In the genomic region with DNA sequence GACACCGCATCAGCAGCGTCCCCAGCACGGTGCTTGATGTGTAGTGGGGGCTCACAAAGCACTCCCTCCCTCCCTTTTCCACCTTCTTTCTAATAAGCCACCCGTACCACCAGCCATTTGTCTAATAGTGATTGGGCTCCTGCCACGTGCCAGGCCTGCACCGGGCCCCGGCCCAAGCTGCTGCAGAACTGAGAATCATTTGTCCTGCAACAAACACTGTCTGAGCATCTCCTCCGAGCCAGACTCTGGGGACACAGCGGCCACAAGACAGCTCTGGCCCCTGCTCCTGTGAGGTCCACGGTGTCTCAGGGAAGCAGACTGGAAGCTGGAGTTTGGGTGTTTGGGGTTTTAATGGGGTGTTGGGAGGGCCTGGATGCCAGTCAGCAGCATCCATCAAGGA, we compare ENCODE assay signal across 18 cellular contexts. TPM values are rescaled to one million over a fixed set of nuclear protein-coding genes. Genes with fewer than 3 reads are reported as not detected.
A peak's percentile ranks its signal among the peaks of the same experiment; 100 is the strongest.
DNase-seq lines count a peak whose midpoint lies in the region; ATAC-seq lines count a peak whose summit lies in the region.
"Had no signal": no experiment of that assay in that cellular context is flagged by ENCODE, and none has a peak within 500 bp of the region (broad histone marks: within the 10 kb centered on the region; RNA-seq: fewer than 3 reads in every experiment).

No MANE protein-coding gene starts in this region.

- CTCF ChIA-PET in CD8-positive, alpha-beta memory T cell (lab: Charles Lee) = no interaction called here

- POLR2A ChIA-PET in CD8-positive, alpha-beta memory T cell (lab: Charles Lee) = no interaction called here

- H3K4me3 Mint-ChIP-seq in CD8-positive, alpha-beta memory T cell = no peak overlapping the region
- H3K4me3 Mint-ChIP-seq: CD8-positive, alpha-beta T cell; HFFc6 had no signal

- ATAC-seq in GM18873 (IDR thresholded peaks at IDR 0.05; ENCODE audit: low FRiP score, unreplicated experiment) (no peak), GM19395 (IDR thresholded peaks at IDR 0.05; ENCODE audit: unreplicated experiment) (no peak)
- ATAC-seq: A549; CD8-positive, alpha-beta T cell had no signal

- no peak overlapping the region for H3K4me3 ChIP-seq in CD8-positive, alpha-beta memory T cell (ENCODE audit: low read length)
- H3K4me3 ChIP-seq: A549, BLaER1 had no signal

- H3K4me1 Mint-ChIP-seq in CD8-positive, alpha-beta memory T cell = peaks cover 0 to 7% (median 4%) of the 10 kb centered on the region in 3 donors

- no peak overlapping the region for H3K27ac ChIP-seq in CD8-positive, alpha-beta memory T cell (ENCODE audit: low read depth, low read length)
- H3K27ac ChIP-seq: A549, BLaER1, KMS-11 had no signal

- no peaks in the 10 kb centered on the region for H3K9me3 ChIP-seq in CD8-positive, alpha-beta memory T cell (ENCODE audit: low read length)
- H3K9me3 ChIP-seq: A549, BLaER1 had no signal

- intact Hi-C loops in head of caudate nucleus (cut with DNase I) = no loop called here

- DNase-seq in anterior cingulate cortex (lab: John Stamatoyannopoulos, UW) (peak in 54 of 58 donors; percentile 20 to 90 (median 70)), head of caudate nucleus (peak; percentile 73 to 95 (median 88)), middle frontal gyrus (ENCODE audit: extremely low spot score, low spot score) (peak; percentile 48), retina (peak; percentile 49)
- no peak for DNase-seq in activated CD8-positive, alpha-beta memory T cell treated with anti-CD3 and anti-CD28 coated beads for 24 hours
- DNase-seq in CD8-positive, alpha-beta memory T cell = no peak
- DNase-seq: CD8-positive, alpha-beta T cell; HFFc6; MV-4-11; NCI-H1694 treated with DMSO at 0.1 percent for 48 hours; NCI-H2107; NCI-H510A; SHP77 had no signal

- H3K9me3 Mint-ChIP-seq in CD8-positive, alpha-beta memory T cell = no peaks in the 10 kb centered on the region
- H3K9me3 Mint-ChIP-seq: CD8-positive, alpha-beta T cell; HFFc6 had no signal

- no peaks in the 10 kb centered on the region for H3K36me3 ChIP-seq in CD8-positive, alpha-beta memory T cell (ENCODE audit: insufficient read depth, low read length)
- H3K36me3 ChIP-seq: BLaER1 had no signal

- H3K4me1 ChIP-seq in CD8-positive, alpha-beta memory T cell (ENCODE audit: insufficient read depth, low read length) = no peaks in the 10 kb centered on the region
- H3K4me1 ChIP-seq: A549 had no signal

- no peaks in the 10 kb centered on the region for H3K36me3 Mint-ChIP-seq in CD8-positive, alpha-beta memory T cell
- H3K36me3 Mint-ChIP-seq: CD8-positive, alpha-beta T cell had no signal

- peaks cover 0 to 56% of the 10 kb centered on the region in 2 donors for H3K27me3 Mint-ChIP-seq in CD8-positive, alpha-beta memory T cell

- no peaks in the 10 kb centered on the region for H3K27me3 ChIP-seq in CD8-positive, alpha-beta memory T cell (ENCODE audit: insufficient read depth, low read length, poor library complexity, severe bottlenecking)

- no peak overlapping the region for H3K27ac Mint-ChIP-seq in CD8-positive, alpha-beta memory T cell
- H3K27ac Mint-ChIP-seq: CD8-positive, alpha-beta T cell; HFFc6 had no signal

RNA-seq across cellular contexts. Expression of a gene that starts 43.9 kb away (rescaled TPM):
- 10 to 100 TPM; 14.2 to 15.8 TPM for total RNA-seq in CD8-positive, alpha-beta memory T cell
- polyA plus RNA-seq in CD8-positive, alpha-beta memory T cell = 2.6 TPM

RNA-seq across cellular contexts. Expression of a gene that starts 44.2 kb away (rescaled TPM):
- 10 to 100 TPM; 38.5 to 44.2 TPM for total RNA-seq in CD8-positive, alpha-beta memory T cell
- polyA plus RNA-seq in CD8-positive, alpha-beta memory T cell = 15.7 TPM

Comparison
In these comparisons a context has a peak if more than half of its experiments do, and no peak if none do; other contexts are left out.
1. DNase-seq: peak in anterior cingulate cortex (54 of 58), head of caudate nucleus (42 of 42), middle frontal gyrus (single experiment) and retina (single experiment); none in activated CD8-positive, alpha-beta memory T cell treated with anti-CD3 and anti-CD28 coated beads for 24 hours (single experiment) and CD8-positive, alpha-beta memory T cell (0 of 5).